Comparison of ENCODE assay signal across 21 cellular contexts in genomic region chr4:28443371-28443770, GRCh38.
"Had no signal": no experiment of that assay in that cellular context is flagged by ENCODE, and none has a peak within 500 bp of the region (broad histone marks: within the 10 kb centered on the region; RNA-seq: fewer than 3 reads in every experiment).

No MANE protein-coding gene starts in this region.

- DNase-seq: effector memory CD8-positive, alpha-beta T cell; gastrocnemius medialis; immature natural killer cell; kidney; left cardiac atrium; left ventricle myocardium inferior; lower lobe of right lung; mesenchymal stem cell; naive B cell; psoas muscle; small intestine; stimulated activated CD4-positive, alpha-beta T cell treated with anti-CD3 and anti-CD28 coated beads, Interleukin-12 subunit alpha, Interleukin-12 subunit beta, amount 100 ng/mL, for 4 hours; stimulated activated naive CD4-positive, alpha-beta T cell; stomach had no signal

- H3K4me1 Mint-ChIP-seq: immature natural killer cell, naive B cell, nephron had no signal

- H3K27ac Mint-ChIP-seq: dendritic cell treated with granulocyte-macrophage colony-stimulating factor and Interleukin-4, amounts not matched to agents 40 ng/mL and 50 ng/mL, for 4 days; effector memory CD8-positive, alpha-beta T cell; immature natural killer cell; naive B cell; nephron; type B pancreatic cell had no signal

- H3K36me3 Mint-ChIP-seq: naive B cell, type B pancreatic cell had no signal

- H3K9me3 ChIP-seq: esophagus muscularis mucosa, gastrocnemius medialis, left ventricle myocardium inferior, lower lobe of right lung, neutrophil, psoas muscle, stomach, thoracic aorta had no signal

- H3K27ac ChIP-seq: epithelial cell of prostate, esophagus muscularis mucosa, gastrocnemius medialis, left ventricle myocardium inferior, lower lobe of right lung, neutrophil, psoas muscle, stomach, thoracic aorta had no signal

- H3K9me3 Mint-ChIP-seq: dendritic cell treated with granulocyte-macrophage colony-stimulating factor and Interleukin-4, amounts not matched to agents 40 ng/mL and 50 ng/mL, for 4 days; nephron; type B pancreatic cell had no signal

- H3K27me3 Mint-ChIP-seq: dendritic cell treated with granulocyte-macrophage colony-stimulating factor and Interleukin-4, amounts not matched to agents 40 ng/mL and 50 ng/mL, for 4 days; effector memory CD8-positive, alpha-beta T cell; naive B cell had no signal

- H3K27me3 ChIP-seq: esophagus muscularis mucosa, gastrocnemius medialis, neutrophil, stomach had no signal

- H3K4me3 ChIP-seq: esophagus muscularis mucosa, gastrocnemius medialis, left ventricle myocardium inferior, lower lobe of right lung, psoas muscle, stomach, thoracic aorta had no signal

- H3K4me1 ChIP-seq: esophagus muscularis mucosa, gastrocnemius medialis, left ventricle myocardium inferior, lower lobe of right lung, psoas muscle, stomach had no signal

- H3K4me3 Mint-ChIP-seq: dendritic cell treated with granulocyte-macrophage colony-stimulating factor and Interleukin-4, amounts not matched to agents 40 ng/mL and 50 ng/mL, for 4 days; effector memory CD8-positive, alpha-beta T cell; immature natural killer cell; naive B cell; nephron; type B pancreatic cell had no signal

- H3K36me3 ChIP-seq: esophagus muscularis mucosa, gastrocnemius medialis, left ventricle myocardium inferior, lower lobe of right lung, neutrophil, stomach, thoracic aorta had no signal
